17 cellular contexts compared by ENCODE assay signal in the genomic region with DNA sequence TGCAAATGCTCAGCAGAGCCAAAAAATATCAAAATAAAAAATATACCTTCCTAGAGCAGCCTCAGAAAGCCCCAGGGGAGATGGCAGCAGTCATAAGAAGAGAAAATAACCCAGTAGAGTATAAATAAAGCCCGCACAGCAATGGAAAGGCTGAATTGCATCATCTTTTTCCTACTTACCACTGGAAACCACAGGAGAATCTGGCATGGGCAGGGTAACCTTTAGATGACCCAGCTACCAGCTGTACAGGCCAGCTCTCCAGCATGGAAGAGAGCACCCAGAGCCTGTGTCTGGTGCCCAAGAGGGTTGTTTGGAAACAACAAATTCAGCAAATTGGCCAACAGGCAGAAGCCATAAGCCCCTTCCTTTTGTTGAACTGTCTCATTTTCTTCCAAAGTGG.
"Had no signal": no experiment of that assay in that cellular context is flagged by ENCODE, and none has a peak within 500 bp of the region (broad histone marks: within the 10 kb centered on the region; RNA-seq: fewer than 3 reads in every experiment).

No MANE protein-coding gene starts in this region.

- H3K4me1 ChIP-seq: lower lobe of right lung, right atrium auricular region, transverse colon, vagina had no signal

- H3K36me3 ChIP-seq: adrenal gland, cardiac muscle cell, lower lobe of right lung, right atrium auricular region, transverse colon, vagina had no signal

- H3K27me3 ChIP-seq: adrenal gland, right atrium auricular region, transverse colon, vagina had no signal

- H3K4me3 ChIP-seq: adrenal gland, cardiac muscle cell, lower lobe of right lung, right atrium auricular region, transverse colon, vagina had no signal

- FAIRE-seq: frontal cortex, small intestine had no signal

- H3K9me3 ChIP-seq: adrenal gland, lower lobe of right lung, right atrium auricular region, transverse colon, vagina had no signal

- H3K27ac ChIP-seq: adrenal gland, cardiac muscle cell, epithelial cell of prostate, lower lobe of right lung, right atrium auricular region, transverse colon, vagina, VCaP had no signal

- ATAC-seq: activated CD8-positive, alpha-beta memory T cell treated with anti-CD3 and anti-CD28 coated beads, Interleukin-2, amount 10 ng/mL, durations not matched to agents 7 days and 5 days; lower lobe of right lung had no signal

- DNase-seq: activated CD4-positive, alpha-beta T cell treated with anti-CD3 and anti-CD28 coated beads, Interleukin-2, amount 50 U/mL, for 48 hours; activated CD8-positive, alpha-beta memory T cell treated with anti-CD3 and anti-CD28 coated beads, Interleukin-2, amount 10 ng/mL, durations not matched to agents 7 days and 5 days; activated naive CD4-positive, alpha-beta T cell treated with anti-CD3 and anti-CD28 coated beads, Interleukin-2, amount 50 U/mL, for 16 hours; activated T-cell treated with anti-CD3 and anti-CD28 coated beads, Interleukin-2, amount 50 U/mL, for 1 hour; adrenal gland; head of caudate nucleus; lower lobe of right lung; small intestine; stimulated activated CD4-positive, alpha-beta T cell treated with anti-CD3 and anti-CD28 coated beads, Interleukin-4, amount 100 ng/mL, for 24 hours; stimulated activated naive CD4-positive, alpha-beta T cell treated with Interleukin-2 at 50 U/mL for 16 hours; transverse colon had no signal
